Comparison of ENCODE assay signal across 16 cellular contexts in the genomic region with DNA sequence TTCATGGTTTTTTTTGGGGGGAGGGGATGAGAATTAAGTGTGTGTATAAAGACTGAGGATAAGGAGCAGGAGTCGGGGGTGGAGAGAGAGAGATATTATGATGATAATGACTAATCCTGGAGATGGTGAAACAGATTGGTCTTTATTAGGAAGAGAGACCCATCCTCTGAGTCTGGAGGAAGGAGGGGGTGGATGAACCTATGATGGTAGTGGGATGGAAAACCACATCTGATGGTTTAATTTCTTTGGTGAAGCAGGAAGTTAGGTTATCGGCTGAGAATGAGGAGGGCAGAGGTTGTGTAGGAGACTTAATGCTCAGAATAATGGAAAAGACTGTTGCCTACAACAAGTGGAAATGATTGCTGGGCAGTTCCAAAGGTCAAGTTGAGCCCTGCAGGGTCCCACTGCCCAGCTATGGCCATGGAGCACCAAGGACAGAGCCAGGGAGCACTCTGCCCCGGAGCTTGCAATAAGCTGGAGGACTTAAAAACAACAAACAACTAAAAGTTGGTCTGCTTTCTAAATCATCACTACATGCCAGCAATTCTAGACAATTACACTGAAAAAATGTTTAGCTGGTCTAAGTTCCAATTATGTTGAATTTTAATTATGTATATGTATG. TPM values are rescaled to one million over a fixed set of nuclear protein-coding genes. Genes with fewer than 3 reads are reported as not detected.
"Had no signal": no experiment of that assay in that cellular context is flagged by ENCODE, and none has a peak within 500 bp of the region (broad histone marks: within the 10 kb centered on the region; RNA-seq: fewer than 3 reads in every experiment).

No MANE protein-coding gene starts in this region.

- H3K4me3 Mint-ChIP-seq: natural killer cell treated with Interleukin-12 subunit alpha and Interleukin-12 subunit beta and Interleukin-15 and Interleukin-18, amount 100 ng/mL, for 72 hours; stimulated activated naive B cell treated with anti-CD40 and anti-IgM and Interleukin-4, amounts not matched to agents 10 μg/mL and 1 μg/mL and 100 μg/mL, for 72 hours had no signal

- DNase-seq: activated CD4-positive, alpha-beta T cell treated with anti-CD3 and anti-CD28 coated beads, Interleukin-2, amount 50 U/mL, for 48 hours; activated CD8-positive, alpha-beta memory T cell treated with anti-CD3 and anti-CD28 coated beads, Interleukin-2, amount 50 U/mL, for 4 hours; activated gamma-delta T cell treated with Interleukin-2 at 50 U/mL for 16 hours; activated T-cell treated with anti-CD3 and anti-CD28 coated beads, Interleukin-2, amount 50 U/mL, for 48 hours; amniotic stem cell; body of pancreas; caudate nucleus; hippocampal formation; left ventricle myocardium inferior; occipital lobe; stimulated activated CD4-positive, alpha-beta T cell treated with anti-CD3 and anti-CD28 coated beads, Interleukin-4, amount 100 ng/mL, for 1 hour; stimulated activated naive B cell treated with anti-CD40 and anti-IgM and Interleukin-4, amounts not matched to agents 10 μg/mL and 1 μg/mL and 100 μg/mL, for 72 hours; trophoblast cell had no signal

- H3K9me3 Mint-ChIP-seq: natural killer cell treated with Interleukin-12 subunit alpha and Interleukin-12 subunit beta and Interleukin-15 and Interleukin-18, amount 100 ng/mL, for 72 hours; stimulated activated naive B cell treated with anti-CD40 and anti-IgM and Interleukin-4, amounts not matched to agents 10 μg/mL and 1 μg/mL and 100 μg/mL, for 72 hours had no signal

- H3K27me3 Mint-ChIP-seq: stimulated activated naive B cell treated with anti-CD40 and anti-IgM and Interleukin-4, amounts not matched to agents 10 μg/mL and 1 μg/mL and 100 μg/mL, for 72 hours had no signal

- H3K27ac Mint-ChIP-seq: natural killer cell treated with Interleukin-12 subunit alpha and Interleukin-12 subunit beta and Interleukin-15 and Interleukin-18, amount 100 ng/mL, for 72 hours; stimulated activated naive B cell treated with anti-CD40 and anti-IgM and Interleukin-4, amounts not matched to agents 10 μg/mL and 1 μg/mL and 100 μg/mL, for 72 hours had no signal

- ATAC-seq: body of pancreas; esophagus mucosa; natural killer cell treated with Interleukin-12 subunit alpha and Interleukin-12 subunit beta and Interleukin-15 and Interleukin-18, amount 100 ng/mL, for 72 hours; stimulated activated naive B cell treated with anti-CD40 and anti-IgM and Interleukin-4, amounts not matched to agents 10 μg/mL and 1 μg/mL and 100 μg/mL, for 72 hours had no signal

- H3K36me3 Mint-ChIP-seq: natural killer cell treated with Interleukin-12 subunit alpha and Interleukin-12 subunit beta and Interleukin-15 and Interleukin-18, amount 100 ng/mL, for 72 hours had no signal

RNA-seq across cellular contexts. Expression of a gene that starts 7.9 kb away (rescaled TPM):
- total RNA-seq: SK-MEL-5 had no signal
